ENCODE assay signal across 8 cellular contexts in genomic region chr9:133147412-133148271, GRCh38. TPM values are rescaled to one million over a fixed set of nuclear protein-coding genes. Genes with fewer than 3 reads are reported as not detected.
DNase-seq lines count a peak whose midpoint lies in the region; ATAC-seq lines count a peak whose summit lies in the region.

No MANE protein-coding gene starts in this region.

- DNase-seq in CD4-positive, alpha-beta memory T cell = peak; percentile 87 to 92 (median 88)
- peak; percentile 84 for DNase-seq in NCI-H748 (lab: John Stamatoyannopoulos, UW; ENCODE audit: unreplicated experiment)
- peak; percentile 68 to 79 for DNase-seq in activated CD8-positive, alpha-beta memory T cell treated with anti-CD3 and anti-CD28 coated beads for 1 hour (ENCODE audit: extremely low read depth in 1 of 2, low read depth in 1 of 2)
- DNase-seq in effector CD8-positive, alpha-beta T cell (lab: John Stamatoyannopoulos, UW) = peak; percentile 75
- DNase-seq in mesenchymal stem cell = peak; percentile 66
- peak; percentile 59 for DNase-seq in stimulated activated CD8-positive, alpha-beta memory T cell treated with anti-CD3 and anti-CD28 coated beads, Interleukin-12 subunit alpha, Interleukin-12 subunit beta, amount 100 ng/mL, for 4 hours (ENCODE audit: low read depth)

- no peaks in the 10 kb centered on the region for H3K9me3 ChIP-seq in CD4-positive, alpha-beta memory T cell (ENCODE audit: control insufficient read depth in 1 of 2, low read length in 2 of 2)
- no peaks in the 10 kb centered on the region for H3K9me3 ChIP-seq in mesenchymal stem cell (ENCODE audit: control insufficient read depth, low read length)

- H3K27ac Mint-ChIP-seq in CD4-positive, alpha-beta memory T cell = peak overlapping the region; percentile 97 to 100 (median 99)

- H3K4ac ChIP-seq in mesenchymal stem cell (ENCODE audit: low read depth in 1 of 2, low read length in 2 of 2) = peak overlapping the region; percentile 15 to 63

- H3K27me3 ChIP-seq in CD4-positive, alpha-beta memory T cell (ENCODE audit: insufficient read depth, low read length) = no peaks in the 10 kb centered on the region
- peaks cover 0 to 4% of the 10 kb centered on the region in 2 experiments for H3K27me3 ChIP-seq in mesenchymal stem cell (ENCODE audit: control insufficient read depth in 1 of 2, insufficient read depth in 1 of 2, low read length in 2 of 2)

- peaks cover 25 to 59% (median 45%) of the 10 kb centered on the region in 4 donors for H3K4me1 Mint-ChIP-seq in CD4-positive, alpha-beta memory T cell

- peak overlapping the region; percentile 94 for H3K9ac ChIP-seq in mesenchymal stem cell (ENCODE audit: low read length)

- peaks cover 0 to 11% of the 10 kb centered on the region in 2 donors for H3K36me3 Mint-ChIP-seq in CD4-positive, alpha-beta memory T cell

- H3K4me3 Mint-ChIP-seq in CD4-positive, alpha-beta memory T cell = peak overlapping the region; percentile 90 to 98 (median 94)

- no peaks in the 10 kb centered on the region for H3K27me3 Mint-ChIP-seq in CD4-positive, alpha-beta memory T cell

- no peak overlapping the region for H2AFZ ChIP-seq in mesenchymal stem cell (ENCODE audit: low read depth, low read length)

- peak overlapping the region; percentile 77 to 81 for H3K4me3 ChIP-seq in CD4-positive, alpha-beta memory T cell (ENCODE audit: low read length in 2 of 2)
- peak overlapping the region; percentile 83 to 91 for H3K4me3 ChIP-seq in mesenchymal stem cell (ENCODE audit: insufficient read depth in 1 of 2, low read depth in 1 of 2, low read length in 2 of 2)

- intact Hi-C loops in CD4-positive, alpha-beta memory T cell (cut with micrococcal nuclease) = loop anchor here (1.0 to 2.0 kb wide), 4 partner anchors 33 to 171 kb away; no protein-coding TSS in a partner anchor

- H4K91ac ChIP-seq in mesenchymal stem cell (ENCODE audit: low read length) = peak overlapping the region; percentile 64

- H3K79me1 ChIP-seq in mesenchymal stem cell (replicated peaks; ENCODE audit: low read length, poor library complexity, severe bottlenecking) = peaks cover 34% of the 10 kb centered on the region

- POLR2A ChIA-PET in CD4-positive, alpha-beta memory T cell (lab: Charles Lee; ENCODE audit: partially characterized antibody) = interaction anchor here (1.0 to 13.6 kb wide), 6 partner anchors 13 to 377 kb away, joined by 3 to 424 read pairs (median 32); partner anchors contain the start of genes GTF3C5 and RALGDS

- peak overlapping the region; percentile 35 for H4K8ac ChIP-seq in mesenchymal stem cell (ENCODE audit: low read length)

- H3K9me3 Mint-ChIP-seq in CD4-positive, alpha-beta memory T cell = no peaks in the 10 kb centered on the region

- H2BK120ac ChIP-seq in mesenchymal stem cell (ENCODE audit: low read depth, low read length) = peak overlapping the region; percentile 15

- H3K27ac ChIP-seq in CD4-positive, alpha-beta memory T cell (ENCODE audit: low read depth, low read length) = peak overlapping the region; percentile 90
- peak overlapping the region; percentile 58 for H3K27ac ChIP-seq in mesenchymal stem cell (ENCODE audit: low read length, poor library complexity, severe bottlenecking)

- H3K4me1 ChIP-seq in CD4-positive, alpha-beta memory T cell (ENCODE audit: insufficient read depth, low read length) = peaks cover 59% of the 10 kb centered on the region
- H3K4me1 ChIP-seq in mesenchymal stem cell (ENCODE audit: control insufficient read depth, insufficient read depth, low read depth, low read length) = peaks cover 44% of the 10 kb centered on the region

- H2BK15ac ChIP-seq in mesenchymal stem cell (ENCODE audit: low read depth, poor library complexity, severe bottlenecking) = peak overlapping the region; percentile 85

- peak overlapping the region in 1 of 2 experiments; percentile 55 for H2BK12ac ChIP-seq in mesenchymal stem cell (ENCODE audit: low read length in 2 of 2)

- H3K4me2 ChIP-seq in mesenchymal stem cell (ENCODE audit: low read length, poor library complexity, severe bottlenecking) = peak overlapping the region; percentile 74

- H3K23ac ChIP-seq in mesenchymal stem cell (ENCODE audit: low read length in 2 of 2) = no peak overlapping the region

- H2AK5ac ChIP-seq in mesenchymal stem cell (ENCODE audit: low read length, severe bottlenecking) = peak overlapping the region; percentile 34

- peak overlapping the region in 1 of 2 experiments; percentile 5 for H3K14ac ChIP-seq in mesenchymal stem cell (ENCODE audit: low read length in 2 of 2)

- CTCF ChIA-PET in CD4-positive, alpha-beta memory T cell (lab: Charles Lee; ENCODE audit: partially characterized antibody) = interaction anchor here (0.7 to 19.9 kb wide), 15 partner anchors 9 to 125 kb away, joined by 3 to 596 read pairs (median 5); partner anchors contain the start of genes GTF3C5 and RALGDS

- peak; percentile 21 for ATAC-seq in HG02610 (IDR thresholded peaks at IDR 0.05; ENCODE audit: unreplicated experiment)
- ATAC-seq in GM18520 (IDR thresholded peaks at IDR 0.05; ENCODE audit: unreplicated experiment) = no peak

- peak overlapping the region; percentile 19 to 63 for H3K18ac ChIP-seq in mesenchymal stem cell (ENCODE audit: low read depth in 1 of 2, low read length in 2 of 2)

- peak overlapping the region; percentile 2 for H2BK5ac ChIP-seq in mesenchymal stem cell (ENCODE audit: low read depth, low read length, poor library complexity, severe bottlenecking)

- peaks cover 4% of the 10 kb centered on the region for H3K36me3 ChIP-seq in CD4-positive, alpha-beta memory T cell (ENCODE audit: insufficient read depth, low read length)
- H3K36me3 ChIP-seq in mesenchymal stem cell (ENCODE audit: control insufficient read depth in 1 of 2, insufficient read depth in 2 of 2, low read depth in 1 of 2, low read length in 2 of 2) = peaks cover 5 to 20% of the 10 kb centered on the region in 2 experiments

- WGBS in mesenchymal stem cell = 25% methylated on average over 14 of the region's 15 CpGs

RNA-seq across cellular contexts. Expression of gene GBGT1, which starts 16.1 kb away (rescaled TPM):
- 1 to 10 TPM; 3.6 to 6.3 TPM for total RNA-seq in CD4-positive, alpha-beta memory T cell
- polyA plus RNA-seq in CD4-positive, alpha-beta memory T cell = under 1 TPM; 0.16 to 0.50 TPM
- polyA plus RNA-seq in mesenchymal stem cell (2013, experiment 1 of 2) = 15.3 TPM
- polyA plus RNA-seq in mesenchymal stem cell (2013, experiment 2 of 2) = 14.4 TPM

RNA-seq across cellular contexts. Expression of gene RALGDS, which starts 26.6 kb away (rescaled TPM):
- total RNA-seq in CD4-positive, alpha-beta memory T cell = 100 to 1,000 TPM; 123 to 131 TPM
- 10 to 100 TPM; 27.9 to 67.8 TPM for polyA plus RNA-seq in CD4-positive, alpha-beta memory T cell
- polyA plus RNA-seq in mesenchymal stem cell (2013, experiment 1 of 2) = 30.8 TPM
- 27.5 TPM for polyA plus RNA-seq in mesenchymal stem cell (2013, experiment 2 of 2)
